26 cellular contexts compared by ENCODE assay signal in the genomic region with DNA sequence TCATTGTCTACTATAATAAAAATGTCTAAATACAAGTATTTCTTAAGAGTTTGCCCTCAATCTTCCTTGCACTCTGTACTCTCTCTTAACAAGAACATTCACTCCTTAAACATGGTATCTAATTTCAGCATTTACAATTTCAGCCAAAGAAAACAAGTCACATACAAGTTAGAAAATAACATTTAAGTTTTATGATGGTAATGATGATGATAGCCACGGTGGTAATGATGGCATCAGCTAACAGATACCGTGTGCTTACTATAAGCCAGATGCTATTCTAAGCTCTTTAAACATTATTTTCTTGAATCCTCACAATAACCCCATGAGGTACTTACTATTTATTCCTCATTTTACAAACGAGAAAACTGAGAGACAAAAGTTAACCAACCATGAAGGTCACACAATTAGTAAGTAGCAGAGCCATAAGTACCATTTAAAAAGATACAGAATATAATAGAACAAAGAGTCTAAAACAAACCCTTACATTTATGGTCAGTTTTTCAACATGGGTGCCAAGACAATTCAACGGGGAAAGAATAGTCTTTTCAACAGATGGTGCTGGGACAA. TPM values are rescaled to one million over a fixed set of nuclear protein-coding genes. Genes with fewer than 3 reads are reported as not detected.
"Had no signal": no experiment of that assay in that cellular context is flagged by ENCODE, and none has a peak within 500 bp of the region (broad histone marks: within the 10 kb centered on the region; RNA-seq: fewer than 3 reads in every experiment).

No MANE protein-coding gene starts in this region.

- DNase-seq: cortex of kidney; dorsolateral prefrontal cortex; effector CD8-positive, alpha-beta T cell; gastrocnemius medialis; heart right ventricle; hypothalamus; islet precursor cell; mammary epithelial cell; mucosa of descending colon; natural killer cell; posterior cingulate gyrus; stimulated activated CD4-positive, alpha-beta T cell treated with anti-CD3 and anti-CD28 coated beads, Interleukin-2, amount 100 ng/mL, for 24 hours; stimulated activated CD4-positive, alpha-beta T cell treated with anti-CD3 and anti-CD28 coated beads, Interleukin-4, amount 100 ng/mL, for 4 hours; stimulated activated naive B cell treated with anti-CD40 and anti-IgM and Interleukin-4, amounts not matched to agents 10 μg/mL and 1 μg/mL and 100 μg/mL, for 72 hours; stomach; substantia nigra; trophoblast cell had no signal

- H3K27ac ChIP-seq: dorsolateral prefrontal cortex, epithelial cell of prostate, esophagus muscularis mucosa, gastrocnemius medialis, heart right ventricle, skin epidermis, stomach, thoracic aorta had no signal

- H3K9me3 ChIP-seq: esophagus muscularis mucosa, gastrocnemius medialis, heart right ventricle, mucosa of descending colon, stomach, thoracic aorta had no signal

- H3K27me3 ChIP-seq: dorsolateral prefrontal cortex, esophagus muscularis mucosa, gastrocnemius medialis, heart right ventricle, stomach had no signal

- H3K36me3 ChIP-seq: gastrocnemius medialis, thoracic aorta had no signal

- ATAC-seq: gastrocnemius medialis; heart right ventricle; left lobe of liver; mucosa of descending colon; natural killer cell; sciatic nerve; stimulated activated naive B cell treated with anti-CD40 and anti-IgM and Interleukin-4, amounts not matched to agents 10 μg/mL and 1 μg/mL and 100 μg/mL, for 72 hours had no signal

- H3K4me3 ChIP-seq: dorsolateral prefrontal cortex, esophagus muscularis mucosa, gastrocnemius medialis, heart right ventricle, mucosa of descending colon, skin epidermis, stomach, thoracic aorta had no signal

- H3K4me1 ChIP-seq: esophagus muscularis mucosa, gastrocnemius medialis, heart right ventricle, stomach had no signal

RNA-seq across cellular contexts. Expression of gene SIDT1, which starts 24.8 kb away (rescaled TPM):
- total RNA-seq: fibroblast of villous mesenchyme, mammary epithelial cell, osteocyte, pulmonary artery endothelial cell had no signal
